26 cellular contexts compared by ENCODE assay signal in the genomic region with DNA sequence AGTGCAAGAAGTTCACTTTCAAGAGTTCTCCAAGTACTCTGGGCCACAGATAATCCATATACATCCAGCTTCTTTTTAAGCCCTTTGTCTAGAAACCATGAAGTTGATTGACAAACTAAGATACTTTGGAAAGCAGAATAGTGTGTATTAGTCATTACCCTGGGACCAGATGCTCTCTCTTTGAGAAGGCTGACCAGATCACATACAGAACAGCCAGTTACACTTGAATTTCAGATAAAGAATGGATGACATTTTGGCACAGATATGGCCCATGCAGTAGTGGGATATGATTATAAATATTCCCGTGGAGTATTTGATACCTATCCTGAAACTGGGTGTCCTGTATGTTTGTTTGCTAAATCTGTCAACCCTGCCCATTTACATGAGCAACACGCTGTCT.
"Had no signal": no experiment of that assay in that cellular context is flagged by ENCODE, and none has a peak within 500 bp of the region (broad histone marks: within the 10 kb centered on the region; RNA-seq: fewer than 3 reads in every experiment).

No MANE protein-coding gene starts in this region.

- DNase-seq: stimulated activated CD4-positive, alpha-beta T cell treated with anti-CD3 and anti-CD28 coated beads, Interleukin-2, amount 100 ng/mL, for 48 hours; stimulated activated CD4-positive, alpha-beta T cell treated with anti-CD3 and anti-CD28 coated beads, Interleukin-4, amount 100 ng/mL, for 1 hour; stimulated activated CD4-positive, alpha-beta T cell treated with anti-CD3 and anti-CD28 coated beads, Interleukin-4, amount 100 ng/mL, for 24 hours; stimulated activated CD4-positive, alpha-beta T cell treated with anti-CD3 and anti-CD28 coated beads, Interleukin-4, amount 100 ng/mL, for 4 hours; stimulated activated CD8-positive, alpha-beta memory T cell treated with anti-CD3 and anti-CD28 coated beads, Interleukin-4, amount 100 ng/mL, for 48 hours; stimulated activated naive B cell treated with anti-CD40 and anti-IgM and Interleukin-4, amounts not matched to agents 10 μg/mL and 1 μg/mL and 100 μg/mL, for 72 hours; stimulated activated naive CD4-positive, alpha-beta T cell; stimulated activated naive CD4-positive, alpha-beta T cell treated with Interleukin-2 at 50 U/mL for 16 hours; stimulated activated naive CD8-positive, alpha-beta T cell treated with anti-CD3 and anti-CD28 coated beads, Interleukin-15, amount 100 ng/mL, for 72 hours; stimulated activated naive CD8-positive, alpha-beta T cell treated with anti-CD3 and anti-CD28 coated beads, Interleukin-15, Interleukin-2, amounts not matched to agents 100 U/mL and 50 U/mL, for 24 hours; stomach; substantia nigra; testis; thyroid gland; tibial artery; transverse colon; trophoblast cell; upper lobe of left lung; upper lobe of right lung; uterus had no signal

- H3K27me3 ChIP-seq: stomach, suprapubic skin, testis, thyroid gland, tibial artery, tibial nerve, transverse colon, upper lobe of left lung, upper lobe of right lung, uterus, vagina had no signal

- ATAC-seq: stimulated activated effector memory CD8-positive, alpha-beta T cell treated with anti-CD3 and anti-CD28 coated beads, Interleukin-12 subunit alpha, Interleukin-12 subunit beta, amount 100 ng/mL, for 72 hours; stimulated activated memory B cell treated with anti-CD40 and anti-IgM and Interleukin-4, amounts not matched to agents 10 μg/mL and 1 μg/mL and 100 μg/mL, for 72 hours; stimulated activated naive B cell treated with anti-CD40 and anti-IgM and Interleukin-4, amounts not matched to agents 10 μg/mL and 1 μg/mL and 100 μg/mL, for 72 hours; stimulated activated naive CD8-positive, alpha-beta T cell treated with anti-CD3 and anti-CD28 coated beads, Interleukin-15, amount 100 ng/mL, for 72 hours; stimulated activated naive CD8-positive, alpha-beta T cell treated with anti-CD3 and anti-CD28 coated beads, Interleukin-15, Interleukin-2, amounts not matched to agents 100 U/mL and 50 U/mL, for 24 hours; upper lobe of right lung had no signal

- H3K4me1 ChIP-seq: stomach, suprapubic skin, testis, thyroid gland, tibial artery, tibial nerve, transverse colon, upper lobe of left lung, upper lobe of right lung, uterus, vagina had no signal

- H3K9me3 ChIP-seq: stomach, suprapubic skin, testis, thoracic aorta, thyroid gland, tibial artery, tibial nerve, transverse colon, upper lobe of left lung, upper lobe of right lung, uterus, vagina had no signal

- H3K4me3 ChIP-seq: stomach, suprapubic skin, testis, thoracic aorta, thyroid gland, tibial artery, tibial nerve, transverse colon, upper lobe of left lung, upper lobe of right lung, uterus, vagina had no signal

- H3K27ac ChIP-seq: stomach, suprapubic skin, testis, thoracic aorta, thyroid gland, tibial artery, tibial nerve, transverse colon, upper lobe of left lung, upper lobe of right lung, uterus, vagina had no signal

- H3K36me3 ChIP-seq: stomach, suprapubic skin, thoracic aorta, thyroid gland, tibial artery, tibial nerve, transverse colon, upper lobe of left lung, upper lobe of right lung, uterus, vagina had no signal
